Comparison of ENCODE assay signal across 15 cellular contexts in genomic region chr7:148806187-148806586, GRCh38.
"Had no signal": no experiment of that assay in that cellular context is flagged by ENCODE, and none has a peak within 500 bp of the region (broad histone marks: within the 10 kb centered on the region; RNA-seq: fewer than 3 reads in every experiment).

No MANE protein-coding gene starts in this region.

- H3K9me3 ChIP-seq: mucosa of descending colon, transverse colon, vagina had no signal

- ATAC-seq: activated T-cell treated with anti-CD3 and anti-CD28 coated beads, Interleukin-2, amount 50 U/mL, for 72 hours; mucosa of descending colon; naive thymus-derived CD8-positive, alpha-beta T cell; stimulated activated memory B cell treated with anti-CD40 and anti-IgM and Interleukin-4, amounts not matched to agents 10 μg/mL and 1 μg/mL and 100 μg/mL, for 72 hours had no signal

- H3K4me1 Mint-ChIP-seq: stimulated activated memory B cell treated with anti-CD40 and anti-IgM and Interleukin-4, amounts not matched to agents 10 μg/mL and 1 μg/mL and 100 μg/mL, for 72 hours had no signal

- H2AFZ ChIP-seq: hepatocyte had no signal

- H3K4me1 ChIP-seq: transverse colon, vagina had no signal

- H3K27ac Mint-ChIP-seq: naive thymus-derived CD8-positive, alpha-beta T cell; stimulated activated memory B cell treated with anti-CD40 and anti-IgM and Interleukin-4, amounts not matched to agents 10 μg/mL and 1 μg/mL and 100 μg/mL, for 72 hours had no signal

- H3K9me3 Mint-ChIP-seq: activated T-cell treated with anti-CD3 and anti-CD28 coated beads, Interleukin-2, amount 50 U/mL, for 72 hours; naive thymus-derived CD8-positive, alpha-beta T cell; stimulated activated memory B cell treated with anti-CD40 and anti-IgM and Interleukin-4, amounts not matched to agents 10 μg/mL and 1 μg/mL and 100 μg/mL, for 72 hours had no signal

- H3K4me2 ChIP-seq: hepatocyte had no signal

- H3K27me3 Mint-ChIP-seq: naive thymus-derived CD8-positive, alpha-beta T cell; stimulated activated memory B cell treated with anti-CD40 and anti-IgM and Interleukin-4, amounts not matched to agents 10 μg/mL and 1 μg/mL and 100 μg/mL, for 72 hours had no signal

- H3K27me3 ChIP-seq: hepatocyte, transverse colon, vagina had no signal

- H3K27ac ChIP-seq: hepatocyte, transverse colon, vagina had no signal

- H3K4me3 ChIP-seq: hepatocyte, mucosa of descending colon, transverse colon, vagina had no signal

- H3K79me2 ChIP-seq: hepatocyte had no signal

- H3K4me3 Mint-ChIP-seq: activated T-cell treated with anti-CD3 and anti-CD28 coated beads, Interleukin-2, amount 50 U/mL, for 72 hours; naive thymus-derived CD8-positive, alpha-beta T cell; stimulated activated memory B cell treated with anti-CD40 and anti-IgM and Interleukin-4, amounts not matched to agents 10 μg/mL and 1 μg/mL and 100 μg/mL, for 72 hours had no signal

- DNase-seq: activated CD4-positive, alpha-beta T cell treated with anti-CD3 and anti-CD28 coated beads, Interleukin-2, amount 50 U/mL, for 4 hours; activated T-cell treated with anti-CD3 and anti-CD28 coated beads, Interleukin-2, amount 50 U/mL, for 72 hours; amniotic stem cell; caudate nucleus; islet precursor cell; mucosa of descending colon; naive thymus-derived CD8-positive, alpha-beta T cell; nucleus accumbens; retina; stimulated activated CD4-positive, alpha-beta T cell treated with anti-CD3 and anti-CD28 coated beads, Interleukin-2, amount 100 ng/mL, for 48 hours; substantia nigra; transverse colon had no signal
